ENCODE assay signal across 9 cellular contexts in genomic region chr17:60887607-60888028, GRCh38.
DNase-seq lines count a peak whose midpoint lies in the region; ATAC-seq and TF ChIP-seq lines count a peak whose summit lies in the region.
"Had no signal": no experiment of that assay in that cellular context is flagged by ENCODE, and none has a peak within 500 bp of the region (broad histone marks: within the 10 kb centered on the region; RNA-seq: fewer than 3 reads in every experiment).

No MANE protein-coding gene starts in this region.

- DNase-seq in NCI-H1417 (lab: John Stamatoyannopoulos, UW) (peak in 2 of 3 experiments; percentile 46 to 80), NCI-H1417 treated with DMSO at 0.1 percent for 48 hours (lab: John Stamatoyannopoulos, UW) (no peak), LNCaP clone FGC (ENCODE audit: low read depth) (no peak), osteoblast (ENCODE audit: insufficient read length, low spot score, missing footprints) (no peak), DMS79 treated with DMSO at 0.1 percent for 48 hours (lab: John Stamatoyannopoulos, UW) (no peak), H4 (ENCODE audit: low spot score) (no peak)
- DNase-seq in effector memory CD8-positive, alpha-beta T cell: no peak
- DNase-seq: foreskin melanocyte had no signal

- H2AFZ ChIP-seq in osteoblast (ENCODE audit: low read length): peak overlapping the region; percentile 56

- H3K36me3 Mint-ChIP-seq in effector memory CD8-positive, alpha-beta T cell (ENCODE audit: insufficient read depth): no peaks in the 10 kb centered on the region

- H3K79me2 ChIP-seq in osteoblast (ENCODE audit: insufficient read depth, low read length): no peaks in the 10 kb centered on the region

- H3K9me3 ChIP-seq in osteoblast (ENCODE audit: low read depth, low read length): no peaks in the 10 kb centered on the region

- no peak overlapping the region for H3K27ac ChIP-seq in osteoblast (ENCODE audit: low read depth, low read length)

- H3K4me1 Mint-ChIP-seq in effector memory CD8-positive, alpha-beta T cell (ENCODE audit: low read depth in 2 of 2): no peaks in the 10 kb centered on the region

- no peak for ATAC-seq in effector memory CD8-positive, alpha-beta T cell (replicated peaks)
- no peak for ATAC-seq in HG02763 (IDR thresholded peaks at IDR 0.05; ENCODE audit: unreplicated experiment)

- TF ChIP-seq CTCF in LNCaP clone FGC (IDR thresholded peaks at IDR 0.05; ENCODE audit: control insufficient read depth, extremely low read depth, insufficient read depth) (no peak), osteoblast (IDR thresholded peaks at IDR 0.05; ENCODE audit: extremely low read depth, low read depth, low read length) (no peak)

- no peaks in the 10 kb centered on the region for H3K27me3 ChIP-seq in osteoblast (ENCODE audit: insufficient read depth, low read length)

- no peaks in the 10 kb centered on the region for H4K20me1 ChIP-seq in osteoblast (ENCODE audit: insufficient read depth, low read length)

- no peaks in the 10 kb centered on the region for H3K27me3 Mint-ChIP-seq in effector memory CD8-positive, alpha-beta T cell

- peaks cover 12% of the 10 kb centered on the region for H3K4me1 ChIP-seq in osteoblast (ENCODE audit: insufficient read depth, low read length)

- peak overlapping the region; percentile 67 to 76 for H3K4me3 Mint-ChIP-seq in effector memory CD8-positive, alpha-beta T cell

- H3K4me2 ChIP-seq in osteoblast (ENCODE audit: insufficient read depth, low read length): no peak overlapping the region

- H3K36me3 ChIP-seq in osteoblast (ENCODE audit: insufficient read depth, low read length): no peaks in the 10 kb centered on the region

- H3K4me3 ChIP-seq in LNCaP clone FGC (ENCODE audit: low read depth, low read length) (0 out of 2 replicates have a peak overlapping the region, but pooled peaks have one; percentile 2), osteoblast (ENCODE audit: insufficient read depth, low read length) (peak overlapping the region; percentile 33)

- peak overlapping the region in 1 of 2 donors; percentile 51 for H3K27ac Mint-ChIP-seq in effector memory CD8-positive, alpha-beta T cell

- no peaks in the 10 kb centered on the region for H3K9me3 Mint-ChIP-seq in effector memory CD8-positive, alpha-beta T cell

Comparison
In these comparisons a context has a peak if more than half of its experiments do, and no peak if none do; other contexts are left out.
1. DNase-seq: peak in NCI-H1417 (2 of 3); none in NCI-H1417 treated with DMSO at 0.1 percent for 48 hours (single experiment), LNCaP clone FGC (single experiment), effector memory CD8-positive, alpha-beta T cell (0 of 3), osteoblast (single experiment), DMS79 treated with DMSO at 0.1 percent for 48 hours (single experiment) and H4 (single experiment).